In genomic region chr2:94576486-94576885, GRCh38 we compare ENCODE assay signal across 7 cellular contexts.
A peak's percentile ranks its signal among the peaks of the same experiment; 100 is the strongest.
DNase-seq lines count a peak whose midpoint lies in the region; ATAC-seq, FAIRE-seq and TF ChIP-seq lines count a peak whose summit lies in the region.
"Not testable (repeated sequence)": the region's sequence is repeated elsewhere in the genome, so short reads cannot be mapped to it uniquely, and the experiment has no call there.

No MANE protein-coding gene starts in this region.

- BruUV-seq in Calu3 (replicated peaks; lab: Mats Ljungman, UMichigan); HepG2 (replicated peaks; lab: Mats Ljungman, UMichigan): not testable (repeated sequence)

- not testable (repeated sequence) for H3K9me3 Mint-ChIP-seq in Calu3 (ENCODE audit: low read depth, unreplicated experiment); activated CD4-positive, alpha-beta T cell treated with anti-CD3 and anti-CD28 coated beads, Interleukin-2, amount 10 ng/mL, durations not matched to agents 24 days and 14 days; activated naive CD8-positive, alpha-beta T cell treated with anti-CD3 and anti-CD28 coated beads for 36 hours; endothelial cell (ENCODE audit: unreplicated experiment)

- not testable (repeated sequence) for TF ChIP-seq RAD21 in HepG2 (CRISPR knock-in tag; IDR thresholded peaks at IDR 0.05)

- H3K4me3 Mint-ChIP-seq in Calu3 (ENCODE audit: low read depth, unreplicated experiment) (peak overlapping the region; percentile 23), endothelial cell (ENCODE audit: unreplicated experiment) (peak overlapping the region; percentile 4)
- peak overlapping the region; percentile 27 for H3K4me3 Mint-ChIP-seq in activated CD4-positive, alpha-beta T cell treated with anti-CD3 and anti-CD28 coated beads, Interleukin-2, amount 10 ng/mL, durations not matched to agents 24 days and 14 days
- not testable (repeated sequence) for H3K4me3 Mint-ChIP-seq in activated naive CD8-positive, alpha-beta T cell treated with anti-CD3 and anti-CD28 coated beads for 36 hours

- not testable (repeated sequence) for H3K36me3 ChIP-seq in HepG2 (replicated peaks in 1 of 2; ENCODE audit: control insufficient read depth in 1 of 2, insufficient read depth in 2 of 2, low read length in 2 of 2)

- not testable (repeated sequence) for TF ChIP-seq POLR2A in HepG2 (IDR thresholded peaks at IDR 0.05; ENCODE audit: insufficient read depth in 1 of 2, low read depth in 2 of 2, low read length in 2 of 2)

- in situ Hi-C loops in HepG2 (cut with HindIII; ENCODE audit: extremely low pct_ligation_motif_present, low pct_unique_long_range_greater_than_20kb): not testable (repeated sequence)

- not testable (repeated sequence) for H2AFZ ChIP-seq in HepG2 (ENCODE audit: low read length)

- not testable (repeated sequence) for H3K27me3 ChIP-seq in HepG2 (ENCODE audit: control insufficient read depth in 1 of 2, insufficient read depth in 2 of 2, low read length in 2 of 2)

- H3K27me3 Mint-ChIP-seq in Calu3 (ENCODE audit: unreplicated experiment); activated CD4-positive, alpha-beta T cell treated with anti-CD3 and anti-CD28 coated beads, Interleukin-2, amount 10 ng/mL, durations not matched to agents 24 days and 14 days; activated naive CD8-positive, alpha-beta T cell treated with anti-CD3 and anti-CD28 coated beads for 36 hours; endothelial cell (ENCODE audit: unreplicated experiment): not testable (repeated sequence)

- intact Hi-C loops in Calu3 (cut with micrococcal nuclease; ENCODE audit: unreplicated experiment); activated CD4-positive, alpha-beta T cell treated with anti-CD3 and anti-CD28 coated beads, Interleukin-2, amount 10 ng/mL, durations not matched to agents 24 days and 14 days (cut with micrococcal nuclease); HepG2 (cut with micrococcal nuclease; ENCODE audit: unreplicated experiment): not testable (repeated sequence)

- POLR2A ChIA-PET in HepG2 (lab: Yijun Ruan, JAX): not testable (repeated sequence)

- 24% methylated on average over 3 of the region's 4 CpGs for WGBS in HepG2 (ENCODE audit: low lambda C conversion rate)

- FAIRE-seq in HepG2 (lab: Jason Lieb, UNC): not testable (repeated sequence)

- H3K36me3 Mint-ChIP-seq in Calu3 (ENCODE audit: insufficient read depth, unreplicated experiment); activated CD4-positive, alpha-beta T cell treated with anti-CD3 and anti-CD28 coated beads, Interleukin-2, amount 10 ng/mL, durations not matched to agents 24 days and 14 days (ENCODE audit: low read depth); activated naive CD8-positive, alpha-beta T cell treated with anti-CD3 and anti-CD28 coated beads for 36 hours; endothelial cell (ENCODE audit: low read depth, unreplicated experiment): not testable (repeated sequence)

- H3K4me1 Mint-ChIP-seq in Calu3 (ENCODE audit: low read depth, unreplicated experiment): peaks cover 14% of the 10 kb centered on the region
- H3K4me1 Mint-ChIP-seq in activated CD4-positive, alpha-beta T cell treated with anti-CD3 and anti-CD28 coated beads, Interleukin-2, amount 10 ng/mL, durations not matched to agents 24 days and 14 days; activated naive CD8-positive, alpha-beta T cell treated with anti-CD3 and anti-CD28 coated beads for 36 hours: not testable (repeated sequence)
- peaks cover 12% of the 10 kb centered on the region for H3K4me1 Mint-ChIP-seq in endothelial cell (ENCODE audit: unreplicated experiment)

- peak overlapping the region; percentile 87 for H3K27ac Mint-ChIP-seq in Calu3 (ENCODE audit: unreplicated experiment)
- H3K27ac Mint-ChIP-seq in activated CD4-positive, alpha-beta T cell treated with anti-CD3 and anti-CD28 coated beads, Interleukin-2, amount 10 ng/mL, durations not matched to agents 24 days and 14 days: peak overlapping the region; percentile 67
- peak overlapping the region; percentile 34 for H3K27ac Mint-ChIP-seq in activated naive CD8-positive, alpha-beta T cell treated with anti-CD3 and anti-CD28 coated beads for 36 hours
- H3K27ac Mint-ChIP-seq in endothelial cell (ENCODE audit: unreplicated experiment): peak overlapping the region; percentile 63

- H3K79me2 ChIP-seq in HepG2 (ENCODE audit: insufficient read depth, low read length): not testable (repeated sequence)

- DNase-seq in Calu3; activated CD4-positive, alpha-beta T cell treated with anti-CD3 and anti-CD28 coated beads, Interleukin-2, amount 10 ng/mL, durations not matched to agents 24 days and 14 days; activated naive CD8-positive, alpha-beta T cell treated with anti-CD3 and anti-CD28 coated beads for 36 hours; endothelial cell (ENCODE audit: low spot score); HepG2 (ENCODE audit: low spot score): not testable (repeated sequence)
- peak; percentile 13 for DNase-seq in M059J (ENCODE audit: low read depth)
- DNase-seq in SK-N-DZ (ENCODE audit: low spot score): peak; percentile 22

- TF ChIP-seq CTCF in Calu3 (IDR thresholded peaks at IDR 0.05; ENCODE audit: unreplicated experiment); endothelial cell (IDR thresholded peaks at IDR 0.05; ENCODE audit: unreplicated experiment); HepG2 (CRISPR knock-in tag; IDR thresholded peaks at IDR 0.05): not testable (repeated sequence)

- not testable (repeated sequence) for H3K27ac ChIP-seq in HepG2 (ENCODE audit: extremely low read length, insufficient read depth, low read length)

- H3K4me3 ChIP-seq in HepG2 (replicated peaks in 1 of 3; ENCODE audit: insufficient read depth in 1 of 3, low read depth in 2 of 3, low read length in 3 of 3): not testable (repeated sequence)

- not testable (repeated sequence) for ATAC-seq in HepG2

- not testable (repeated sequence) for H4K20me1 ChIP-seq in HepG2 (ENCODE audit: insufficient read depth, low read length)

- H3K9ac ChIP-seq in HepG2 (ENCODE audit: insufficient read depth, low read depth, low read length): not testable (repeated sequence)

- not testable (repeated sequence) for H3K4me1 ChIP-seq in HepG2 (ENCODE audit: insufficient read depth, low read length)

- not testable (repeated sequence) for TF ChIP-seq EP300 in HepG2 (IDR thresholded peaks at IDR 0.05; ENCODE audit: low read depth in 2 of 2, low read length in 2 of 2); HepG2 (CRISPR knock-in tag; IDR thresholded peaks at IDR 0.05; ENCODE audit: borderline replicate concordance)

- not testable (repeated sequence) for H3K9me3 ChIP-seq in HepG2 (ENCODE audit: low read length)

- CTCF ChIA-PET in Calu3 (lab: Charles Lee); HepG2 (lab: Yijun Ruan, JAX; ENCODE audit: low intra/inter-chr PET ratio, low total read pairs): not testable (repeated sequence)

- not testable (repeated sequence) for H3K4me2 ChIP-seq in HepG2 (ENCODE audit: low read depth, low read length)

TF ChIP-seq in HepG2, 621 proteins besides CTCF, POLR2A, EP300 and RAD21:
- not testable (repeated sequence) for TF ChIP-seq GABPA (IDR thresholded peaks at IDR 0.05; ENCODE audit: low read depth, low read length)
- 0 out of 2 replicates have a peak, but pooled peaks have one; percentile 22 for TF ChIP-seq GABPA (CRISPR knock-in tag; IDR thresholded peaks at IDR 0.05; ENCODE audit: low read depth)

Comparison
In these comparisons a context has a peak if more than half of its experiments do, and no peak if none do; other contexts are left out.
1. H3K27ac Mint-ChIP-seq: peak in every context shown above with its lines; median percentile 87 in Calu3; 67 in activated CD4-positive, alpha-beta T cell treated with anti-CD3 and anti-CD28 coated beads, Interleukin-2, amount 10 ng/mL, durations not matched to agents 24 days and 14 days; 63 in endothelial cell; 34 in activated naive CD8-positive, alpha-beta T cell treated with anti-CD3 and anti-CD28 coated beads for 36 hours.